ENCODE assay signal across 20 cellular contexts in the genomic region with DNA sequence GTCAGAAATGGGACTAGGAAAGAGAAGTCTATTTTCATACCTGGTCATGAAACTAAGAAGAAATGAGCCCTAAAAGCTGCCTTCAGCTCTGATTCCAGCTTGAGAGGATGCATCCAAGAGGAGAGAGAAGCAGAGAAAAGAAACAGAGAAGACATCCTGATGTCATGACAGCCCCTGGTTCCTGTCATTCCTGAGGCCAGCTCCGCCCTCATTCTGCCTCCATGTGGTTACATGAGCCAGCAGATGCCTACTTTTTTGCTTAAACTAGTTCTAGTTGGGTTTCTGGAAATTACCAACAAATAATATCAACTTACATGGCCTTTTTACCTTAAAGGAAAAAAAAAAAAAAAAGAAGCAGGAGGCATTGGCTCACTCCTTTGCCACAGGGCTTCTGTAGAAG. TPM values are rescaled to one million over a fixed set of nuclear protein-coding genes. Genes with fewer than 3 reads are reported as not detected.
A peak's percentile ranks its signal among the peaks of the same experiment; 100 is the strongest.
DNase-seq lines count a peak whose midpoint lies in the region; ATAC-seq and TF ChIP-seq lines count a peak whose summit lies in the region.
"Had no signal": no experiment of that assay in that cellular context is flagged by ENCODE, and none has a peak within 500 bp of the region (broad histone marks: within the 10 kb centered on the region; RNA-seq: fewer than 3 reads in every experiment).

No MANE protein-coding gene starts in this region.

- CTCF ChIA-PET in CD8-positive, alpha-beta memory T cell (lab: Charles Lee), result interaction anchor here (1.0 to 3.8 kb wide), 6 partner anchors 9 to 43 kb away, joined by 3 to 27 read pairs (median 5); a partner anchor contains a TSS

- no peak overlapping the region for H3K27ac ChIP-seq in CD8-positive, alpha-beta memory T cell (ENCODE audit: low read depth, low read length)
- H3K27ac ChIP-seq: A549, HL-60, prostate gland, SJCRH30 had no signal

- peak overlapping the region; percentile 26 for H3K4me3 ChIP-seq in CD8-positive, alpha-beta memory T cell (ENCODE audit: low read length)
- H3K4me3 ChIP-seq: A549, prostate gland, SJCRH30 had no signal

- H3K36me3 Mint-ChIP-seq in activated T-cell treated with anti-CD3 and anti-CD28 coated beads, Interleukin-2, amount 50 U/mL, for 24 hours (ENCODE audit: low read depth), result peaks cover 10% of the 10 kb centered on the region
- peaks cover 10% of the 10 kb centered on the region for H3K36me3 Mint-ChIP-seq in activated T-cell treated with anti-CD3 and anti-CD28 coated beads, Interleukin-2, amount 50 U/mL, for 4 hours (ENCODE audit: insufficient read depth)
- H3K36me3 Mint-ChIP-seq in CD8-positive, alpha-beta memory T cell, result peaks cover 7 to 11% (median 8%) of the 10 kb centered on the region in 3 donors
- H3K36me3 Mint-ChIP-seq in activated naive CD8-positive, alpha-beta T cell treated with anti-CD3 and anti-CD28 coated beads, Interleukin-2, amount 10 ng/mL, durations not matched to agents 7 days and 5 days, result peaks cover 61% of the 10 kb centered on the region
- no peaks in the 10 kb centered on the region for H3K36me3 Mint-ChIP-seq in osteocyte (ENCODE audit: unreplicated experiment)

- no peak overlapping the region for H3K4me3 Mint-ChIP-seq in activated T-cell treated with anti-CD3 and anti-CD28 coated beads, Interleukin-2, amount 50 U/mL, for 24 hours
- no peak overlapping the region for H3K4me3 Mint-ChIP-seq in activated T-cell treated with anti-CD3 and anti-CD28 coated beads, Interleukin-2, amount 50 U/mL, for 4 hours
- peak overlapping the region in 3 of 7 donors; percentile 14 to 60 (median 25) for H3K4me3 Mint-ChIP-seq in CD8-positive, alpha-beta memory T cell
- no peak overlapping the region for H3K4me3 Mint-ChIP-seq in activated naive CD8-positive, alpha-beta T cell treated with anti-CD3 and anti-CD28 coated beads, Interleukin-2, amount 10 ng/mL, durations not matched to agents 7 days and 5 days
- H3K4me3 Mint-ChIP-seq in osteocyte (ENCODE audit: unreplicated experiment), result no peak overlapping the region

- peaks cover 46% of the 10 kb centered on the region for H3K4me1 ChIP-seq in CD8-positive, alpha-beta memory T cell (ENCODE audit: insufficient read depth, low read length)
- H3K4me1 ChIP-seq: BE2C, prostate gland had no signal

- H3K27ac Mint-ChIP-seq in activated T-cell treated with anti-CD3 and anti-CD28 coated beads, Interleukin-2, amount 50 U/mL, for 24 hours, result peak overlapping the region; percentile 55
- H3K27ac Mint-ChIP-seq in CD8-positive, alpha-beta memory T cell, result peak overlapping the region in 5 of 8 donors; percentile 50 to 81 (median 73)
- peak overlapping the region; percentile 50 for H3K27ac Mint-ChIP-seq in activated naive CD8-positive, alpha-beta T cell treated with anti-CD3 and anti-CD28 coated beads, Interleukin-2, amount 10 ng/mL, durations not matched to agents 7 days and 5 days
- H3K27ac Mint-ChIP-seq in osteocyte (ENCODE audit: unreplicated experiment), result no peak overlapping the region
- H3K27ac Mint-ChIP-seq: activated T-helper 2 cell treated with anti-CD3 and anti-CD28 coated beads, Interferon-gamma antibody, Interleukin-2, Interleukin-4, amounts not matched to agents 10 μg/mL and 5 μg/mL and 100 μg/mL, durations not matched to agents 14 hours and 24 hours and 36 hours had no signal

- H3K36me3 ChIP-seq in CD8-positive, alpha-beta memory T cell (ENCODE audit: insufficient read depth, low read length), result no peaks in the 10 kb centered on the region
- H3K36me3 ChIP-seq: BE2C, prostate gland, SJCRH30 had no signal

- no peak for ATAC-seq in activated T-cell treated with anti-CD3 and anti-CD28 coated beads, Interleukin-2, amount 50 U/mL, for 4 hours
- ATAC-seq in activated naive CD8-positive, alpha-beta T cell treated with anti-CD3 and anti-CD28 coated beads, Interleukin-2, amount 10 ng/mL, durations not matched to agents 7 days and 5 days (ENCODE audit: low read depth), result no peak
- ATAC-seq in HG03196 (IDR thresholded peaks at IDR 0.05; ENCODE audit: unreplicated experiment) (no peak), GM18511 (IDR thresholded peaks at IDR 0.05; ENCODE audit: unreplicated experiment) (no peak)
- ATAC-seq: A549 had no signal

- H3K27me3 Mint-ChIP-seq in activated T-cell treated with anti-CD3 and anti-CD28 coated beads, Interleukin-2, amount 50 U/mL, for 24 hours, result no peaks in the 10 kb centered on the region
- no peaks in the 10 kb centered on the region for H3K27me3 Mint-ChIP-seq in activated T-cell treated with anti-CD3 and anti-CD28 coated beads, Interleukin-2, amount 50 U/mL, for 4 hours (ENCODE audit: low read depth)
- no peaks in the 10 kb centered on the region for H3K27me3 Mint-ChIP-seq in CD8-positive, alpha-beta memory T cell
- no peaks in the 10 kb centered on the region for H3K27me3 Mint-ChIP-seq in activated naive CD8-positive, alpha-beta T cell treated with anti-CD3 and anti-CD28 coated beads, Interleukin-2, amount 10 ng/mL, durations not matched to agents 7 days and 5 days
- H3K27me3 Mint-ChIP-seq in osteocyte (ENCODE audit: unreplicated experiment), result peaks cover 9% of the 10 kb centered on the region

- TF ChIP-seq CTCF in osteocyte (IDR thresholded peaks at IDR 0.05), result no peak

- H3K9me3 ChIP-seq in CD8-positive, alpha-beta memory T cell (ENCODE audit: low read length), result peaks cover 4% of the 10 kb centered on the region
- H3K9me3 ChIP-seq: BE2C, prostate gland had no signal

- peaks cover 13% of the 10 kb centered on the region for H3K9me3 Mint-ChIP-seq in activated T-cell treated with anti-CD3 and anti-CD28 coated beads, Interleukin-2, amount 50 U/mL, for 24 hours
- peaks cover 10% of the 10 kb centered on the region for H3K9me3 Mint-ChIP-seq in activated T-cell treated with anti-CD3 and anti-CD28 coated beads, Interleukin-2, amount 50 U/mL, for 4 hours
- peaks cover 2 to 15% (median 13%) of the 10 kb centered on the region in 5 donors for H3K9me3 Mint-ChIP-seq in CD8-positive, alpha-beta memory T cell
- peaks cover 14% of the 10 kb centered on the region for H3K9me3 Mint-ChIP-seq in activated naive CD8-positive, alpha-beta T cell treated with anti-CD3 and anti-CD28 coated beads, Interleukin-2, amount 10 ng/mL, durations not matched to agents 7 days and 5 days
- H3K9me3 Mint-ChIP-seq in osteocyte (ENCODE audit: unreplicated experiment), result peaks cover 13% of the 10 kb centered on the region

- peaks cover 86% of the 10 kb centered on the region for H3K4me1 Mint-ChIP-seq in activated T-cell treated with anti-CD3 and anti-CD28 coated beads, Interleukin-2, amount 50 U/mL, for 24 hours (ENCODE audit: low read depth)
- peaks cover 77% of the 10 kb centered on the region for H3K4me1 Mint-ChIP-seq in activated T-cell treated with anti-CD3 and anti-CD28 coated beads, Interleukin-2, amount 50 U/mL, for 4 hours (ENCODE audit: low read depth)
- H3K4me1 Mint-ChIP-seq in CD8-positive, alpha-beta memory T cell, result peaks cover 67 to 88% (median 87%) of the 10 kb centered on the region in 3 donors
- H3K4me1 Mint-ChIP-seq in activated naive CD8-positive, alpha-beta T cell treated with anti-CD3 and anti-CD28 coated beads, Interleukin-2, amount 10 ng/mL, durations not matched to agents 7 days and 5 days, result peaks cover 60% of the 10 kb centered on the region
- peaks cover 14% of the 10 kb centered on the region for H3K4me1 Mint-ChIP-seq in osteocyte (ENCODE audit: unreplicated experiment)

- POLR2A ChIA-PET in CD8-positive, alpha-beta memory T cell (lab: Charles Lee), result no interaction called here
- POLR2A ChIA-PET in activated naive CD8-positive, alpha-beta T cell treated with anti-CD3 and anti-CD28 coated beads, Interleukin-2, amount 10 ng/mL, durations not matched to agents 7 days and 5 days (lab: Charles Lee), result interaction anchor here (1.2 to 2.7 kb wide), 2 partner anchors 9 to 19 kb away, joined by 5 to 14 read pairs; no protein-coding TSS in a partner anchor

- DNase-seq in activated T-cell treated with anti-CD3 and anti-CD28 coated beads, Interleukin-2, amount 50 U/mL, for 24 hours, result no peak
- DNase-seq in activated T-cell treated with anti-CD3 and anti-CD28 coated beads, Interleukin-2, amount 50 U/mL, for 4 hours, result no peak
- no peak for DNase-seq in CD8-positive, alpha-beta memory T cell
- no peak for DNase-seq in activated naive CD8-positive, alpha-beta T cell treated with anti-CD3 and anti-CD28 coated beads, Interleukin-2, amount 10 ng/mL, durations not matched to agents 7 days and 5 days
- DNase-seq in osteocyte (ENCODE audit: extremely low spot score, unreplicated experiment), result peak; percentile 17
- DNase-seq in effector CD4-positive, alpha-beta T cell, result no peak
- DNase-seq: activated CD4-positive, alpha-beta T cell treated with anti-CD3 and anti-CD28 coated beads for 1 hour; BE2C; cortex of kidney; Kasumi-1; NCI-H1048; NCI-H187 treated with DMSO at 0.1 percent for 48 hours; NCI-H526 treated with DMSO at 0.1 percent for 48 hours; SJCRH30 had no signal

- no peaks in the 10 kb centered on the region for H3K27me3 ChIP-seq in CD8-positive, alpha-beta memory T cell (ENCODE audit: insufficient read depth, low read length, poor library complexity, severe bottlenecking)
- H3K27me3 ChIP-seq: SJCRH30 had no signal

RNA-seq across cellular contexts. Expression of a gene that starts 14.1 kb away (rescaled TPM):
- total RNA-seq in activated T-cell treated with anti-CD3 and anti-CD28 coated beads, Interleukin-2, amount 50 U/mL, for 4 hours, result under 1 TPM; 0.16 to 0.73 (median 0.33) TPM
- 1 to 10 TPM in 1 of 2 experiments, under 1 TPM in 1; 0.90 to 1.6 TPM for total RNA-seq in CD8-positive, alpha-beta memory T cell
- polyA plus RNA-seq in CD8-positive, alpha-beta memory T cell, result 5.5 TPM
- total RNA-seq in activated naive CD8-positive, alpha-beta T cell treated with anti-CD3 and anti-CD28 coated beads, Interleukin-2, amount 10 ng/mL, durations not matched to agents 7 days and 5 days, result 1 to 10 TPM; 4.4 to 4.5 TPM
- total RNA-seq in osteocyte, result 36.9 and 40.5 TPM in 2 replicates
